In the genomic region with DNA sequence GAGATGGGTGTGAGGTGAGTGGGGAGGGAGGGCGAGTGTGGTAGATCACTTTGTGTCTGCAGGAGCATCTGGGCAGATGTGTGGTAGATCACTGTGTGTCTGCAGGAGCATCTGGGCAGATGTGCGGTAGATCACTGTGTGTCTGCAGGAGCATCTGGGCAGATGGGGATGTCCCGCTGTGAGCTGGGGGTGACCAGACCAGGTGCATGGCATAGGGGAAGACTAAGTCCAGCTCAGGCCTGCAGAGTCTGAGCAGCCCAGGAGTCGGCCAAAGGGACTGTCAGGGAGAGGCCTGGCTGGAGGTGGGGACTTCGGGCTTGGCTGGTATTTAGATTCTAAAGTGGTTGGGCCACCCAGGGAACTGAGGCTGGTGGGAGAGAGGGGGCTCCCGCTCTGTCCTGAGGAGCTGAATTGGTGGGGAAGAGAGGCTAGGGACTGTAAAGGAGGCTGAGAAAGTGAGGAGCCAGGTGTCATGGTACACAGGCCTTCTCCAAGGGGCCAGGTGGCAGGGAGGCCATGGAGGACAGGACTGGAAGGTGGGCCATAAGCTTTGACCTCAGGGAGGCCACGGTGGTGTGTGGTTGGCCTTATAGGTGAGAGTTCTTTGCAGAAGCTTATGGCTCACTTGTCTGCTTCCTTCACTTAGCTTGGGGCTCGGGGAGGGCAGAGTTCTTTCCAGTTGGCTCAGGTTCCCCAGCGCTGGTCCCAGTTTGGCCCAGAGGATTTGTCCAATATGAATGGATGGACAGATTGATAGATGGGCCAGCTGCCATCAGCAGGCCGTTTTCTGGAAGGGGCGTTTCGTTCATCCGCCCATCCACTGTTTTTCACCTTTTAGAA, we compare ENCODE assay signal across 34 cellular contexts. TPM values are rescaled to one million over a fixed set of nuclear protein-coding genes. Genes with fewer than 3 reads are reported as not detected.
DNase-seq lines count a peak whose midpoint lies in the region; ATAC-seq and TF ChIP-seq lines count a peak whose summit lies in the region.
"Had no signal": no experiment of that assay in that cellular context is flagged by ENCODE, and none has a peak within 500 bp of the region (broad histone marks: within the 10 kb centered on the region; RNA-seq: fewer than 3 reads in every experiment).

No MANE protein-coding gene starts in this region.

- H3K9me3 ChIP-seq in ascending aorta: no peaks in the 10 kb centered on the region
- H3K9me3 ChIP-seq: colonic mucosa, heart left ventricle, lower lobe of right lung, Peyer's patch, SJCRH30, thyroid gland had no signal

- no peak for DNase-seq in activated CD4-positive, alpha-beta T cell treated with anti-CD3 and anti-CD28 coated beads for 36 hours
- DNase-seq in activated CD4-positive, alpha-beta T cell treated with anti-CD3 and anti-CD28 coated beads, Interleukin-2, amount 10 ng/mL, durations not matched to agents 24 days and 14 days: no peak
- DNase-seq in ascending aorta (ENCODE audit: low spot score in 2 of 2): no peak
- DNase-seq in mesothelial cell of epicardium (ENCODE audit: low spot score in 2 of 2, unreplicated experiment in 2 of 2): no peak
- peak; percentile 53 for DNase-seq in sciatic nerve (ENCODE audit: low spot score)
- DNase-seq in mesendoderm: no peak
- DNase-seq in LoVo (ENCODE audit: low spot score): no peak
- DNase-seq in GM13977 (ENCODE audit: low spot score): no peak
- DNase-seq: 8988T; activated CD4-positive, alpha-beta memory T cell treated with anti-CD3 and anti-CD28 coated beads for 36 hours; activated CD4-positive, CD25-positive, alpha-beta regulatory T cell; activated naive CD4-positive, alpha-beta T cell; amniotic stem cell; colonic mucosa; DMS79; effector memory CD4-positive, alpha-beta T cell; foreskin fibroblast; GDM1; heart left ventricle; lower lobe of right lung; NCI-H1105; NCI-H1930; NCI-H524 treated with DMSO at 0.1 percent for 48 hours; Peyer's patch; SJCRH30; small intestine; stimulated activated naive CD8-positive, alpha-beta T cell treated with anti-CD3 and anti-CD28 coated beads, Interleukin-15, amount 100 ng/mL, for 72 hours had no signal

- no peak overlapping the region for H3K23ac ChIP-seq in mesendoderm (ENCODE audit: low read length)

- no peak overlapping the region for H3K18ac ChIP-seq in mesendoderm (ENCODE audit: low read length)

- no peak overlapping the region for H2AK5ac ChIP-seq in mesendoderm (ENCODE audit: low read length)

- H3K9ac ChIP-seq in mesendoderm (ENCODE audit: low read length): no peak overlapping the region

- in situ Hi-C loops in GM13977 (cut with MboI; ENCODE audit: low pct_unique_long_range_greater_than_20kb, low sequenced_read_pairs, unreplicated experiment): no loop called here

- peak overlapping the region; percentile 36 to 58 for H3K27ac ChIP-seq in ascending aorta
- no peak overlapping the region for H3K27ac ChIP-seq in mesendoderm (ENCODE audit: low read depth, low read length)
- H3K27ac ChIP-seq: colonic mucosa, lower lobe of right lung, Peyer's patch, SJCRH30, thyroid gland had no signal

- no peak overlapping the region for H3K4me3 Mint-ChIP-seq in activated CD4-positive, alpha-beta T cell treated with anti-CD3 and anti-CD28 coated beads for 36 hours
- no peak overlapping the region for H3K4me3 Mint-ChIP-seq in activated CD4-positive, alpha-beta T cell treated with anti-CD3 and anti-CD28 coated beads, Interleukin-2, amount 10 ng/mL, durations not matched to agents 24 days and 14 days
- no peak overlapping the region for H3K4me3 Mint-ChIP-seq in mesothelial cell of epicardium
- H3K4me3 Mint-ChIP-seq: activated CD4-positive, alpha-beta memory T cell treated with anti-CD3 and anti-CD28 coated beads for 36 hours; stimulated activated naive CD8-positive, alpha-beta T cell treated with anti-CD3 and anti-CD28 coated beads, Interleukin-15, amount 100 ng/mL, for 72 hours had no signal

- no peak overlapping the region for H3K4me3 ChIP-seq in ascending aorta
- H3K4me3 ChIP-seq in mesendoderm (ENCODE audit: low read length): no peak overlapping the region
- H3K4me3 ChIP-seq: colonic mucosa, heart left ventricle, lower lobe of right lung, Peyer's patch, SJCRH30, thyroid gland had no signal

- no peak overlapping the region for H2BK120ac ChIP-seq in mesendoderm (ENCODE audit: low read depth, low read length)

- no CpG with 5 or more reads among the region's 13 CpGs for WGBS in mesendoderm (ENCODE audit: extremely low coverage, insufficient coverage, low lambda C conversion rate)

- H3K27ac Mint-ChIP-seq in activated CD4-positive, alpha-beta T cell treated with anti-CD3 and anti-CD28 coated beads for 36 hours: peak overlapping the region; percentile 16
- H3K27ac Mint-ChIP-seq in activated CD4-positive, alpha-beta T cell treated with anti-CD3 and anti-CD28 coated beads, Interleukin-2, amount 10 ng/mL, durations not matched to agents 24 days and 14 days: no peak overlapping the region
- H3K27ac Mint-ChIP-seq in mesothelial cell of epicardium: peak overlapping the region; percentile 2
- H3K27ac Mint-ChIP-seq: activated CD4-positive, alpha-beta memory T cell treated with anti-CD3 and anti-CD28 coated beads for 36 hours had no signal

- no peak overlapping the region for H3K4me2 ChIP-seq in mesendoderm (ENCODE audit: low read length)

- intact Hi-C loops in activated CD4-positive, alpha-beta T cell treated with anti-CD3 and anti-CD28 coated beads for 36 hours (cut with DNase I, micrococcal nuclease): no loop called here
- intact Hi-C loops in activated CD4-positive, alpha-beta T cell treated with anti-CD3 and anti-CD28 coated beads, Interleukin-2, amount 10 ng/mL, durations not matched to agents 24 days and 14 days (cut with micrococcal nuclease): no loop called here
- intact Hi-C loops in ascending aorta (cut with DNase I) (no loop called here), sciatic nerve (cut with DNase I) (no loop called here)

- peaks cover 17% of the 10 kb centered on the region for H3K79me1 ChIP-seq in mesendoderm (ENCODE audit: low read length)

- no peak for ATAC-seq in activated CD4-positive, alpha-beta T cell treated with anti-CD3 and anti-CD28 coated beads for 36 hours
- ATAC-seq in sciatic nerve: no peak
- ATAC-seq: esophagus mucosa; heart left ventricle; lower lobe of right lung; stimulated activated naive CD8-positive, alpha-beta T cell treated with anti-CD3 and anti-CD28 coated beads, Interleukin-15, amount 100 ng/mL, for 72 hours had no signal

- TF ChIP-seq CTCF in ascending aorta (IDR thresholded peaks at IDR 0.05) (no peak), mesothelial cell of epicardium (IDR thresholded peaks at IDR 0.05; ENCODE audit: unreplicated experiment) (no peak), GM13977 (IDR thresholded peaks at IDR 0.05; ENCODE audit: extremely low read depth, insufficient read depth, missing control alignments) (no peak)

- H3K4me1 ChIP-seq in ascending aorta: peaks cover 0 to 55% of the 10 kb centered on the region in 2 donors
- H3K4me1 ChIP-seq in mesendoderm (ENCODE audit: control insufficient read depth, low read depth, low read length): no peaks in the 10 kb centered on the region
- H3K4me1 ChIP-seq: colonic mucosa, Peyer's patch, SJCRH30 had no signal

- no peak overlapping the region for H2BK15ac ChIP-seq in mesendoderm (replicated peaks; ENCODE audit: low read depth)

- H3K27me3 Mint-ChIP-seq in activated CD4-positive, alpha-beta T cell treated with anti-CD3 and anti-CD28 coated beads for 36 hours: no peaks in the 10 kb centered on the region
- H3K27me3 Mint-ChIP-seq in activated CD4-positive, alpha-beta T cell treated with anti-CD3 and anti-CD28 coated beads, Interleukin-2, amount 10 ng/mL, durations not matched to agents 24 days and 14 days: no peaks in the 10 kb centered on the region
- H3K27me3 Mint-ChIP-seq in mesothelial cell of epicardium (ENCODE audit: low read depth): no peaks in the 10 kb centered on the region
- H3K27me3 Mint-ChIP-seq: activated CD4-positive, alpha-beta memory T cell treated with anti-CD3 and anti-CD28 coated beads for 36 hours; stimulated activated naive CD8-positive, alpha-beta T cell treated with anti-CD3 and anti-CD28 coated beads, Interleukin-15, amount 100 ng/mL, for 72 hours had no signal

- H4K8ac ChIP-seq in mesendoderm (ENCODE audit: low read depth, low read length): no peak overlapping the region

- no peak overlapping the region for H3K56ac ChIP-seq in mesendoderm (ENCODE audit: low read length)

- no peaks in the 10 kb centered on the region for H3K27me3 ChIP-seq in ascending aorta
- H3K27me3 ChIP-seq in mesendoderm (ENCODE audit: insufficient read depth, low read length, poor library complexity): no peaks in the 10 kb centered on the region
- H3K27me3 ChIP-seq: colonic mucosa, heart left ventricle, Peyer's patch, SJCRH30, thyroid gland had no signal

- H3K9me3 Mint-ChIP-seq in activated CD4-positive, alpha-beta T cell treated with anti-CD3 and anti-CD28 coated beads for 36 hours (ENCODE audit: low read depth): no peaks in the 10 kb centered on the region
- no peaks in the 10 kb centered on the region for H3K9me3 Mint-ChIP-seq in activated CD4-positive, alpha-beta T cell treated with anti-CD3 and anti-CD28 coated beads, Interleukin-2, amount 10 ng/mL, durations not matched to agents 24 days and 14 days
- H3K9me3 Mint-ChIP-seq in mesothelial cell of epicardium: no peaks in the 10 kb centered on the region
- H3K9me3 Mint-ChIP-seq: activated CD4-positive, alpha-beta memory T cell treated with anti-CD3 and anti-CD28 coated beads for 36 hours; stimulated activated naive CD8-positive, alpha-beta T cell treated with anti-CD3 and anti-CD28 coated beads, Interleukin-15, amount 100 ng/mL, for 72 hours had no signal

- peaks cover 22% of the 10 kb centered on the region for H3K4me1 Mint-ChIP-seq in activated CD4-positive, alpha-beta T cell treated with anti-CD3 and anti-CD28 coated beads for 36 hours
- H3K4me1 Mint-ChIP-seq in activated CD4-positive, alpha-beta T cell treated with anti-CD3 and anti-CD28 coated beads, Interleukin-2, amount 10 ng/mL, durations not matched to agents 24 days and 14 days: peaks cover 17% of the 10 kb centered on the region
- H3K4me1 Mint-ChIP-seq in mesothelial cell of epicardium: peaks cover 8% of the 10 kb centered on the region

- H3K79me2 ChIP-seq in mesendoderm (ENCODE audit: control insufficient read depth, insufficient read depth, low read length): no peaks in the 10 kb centered on the region

- H3K36me3 ChIP-seq in ascending aorta: peaks cover 10 to 27% of the 10 kb centered on the region in 2 donors
- no peaks in the 10 kb centered on the region for H3K36me3 ChIP-seq in mesendoderm (ENCODE audit: control insufficient read depth, insufficient read depth, low read length)
- H3K36me3 ChIP-seq: colonic mucosa had no signal

- no peak overlapping the region for H2BK5ac ChIP-seq in mesendoderm (ENCODE audit: low read length)

- no peak overlapping the region for H3K4ac ChIP-seq in mesendoderm (ENCODE audit: low read depth, low read length)

- no peak overlapping the region for H4K5ac ChIP-seq in mesendoderm (ENCODE audit: low read length)

- POLR2A ChIA-PET in activated CD4-positive, alpha-beta T cell treated with anti-CD3 and anti-CD28 coated beads for 36 hours (lab: Charles Lee): no interaction called here

- CTCF ChIA-PET in activated CD4-positive, alpha-beta T cell treated with anti-CD3 and anti-CD28 coated beads for 36 hours (lab: Charles Lee): interaction anchor here (1.0 kb wide), 1 partner anchor 24 kb away, joined by 4 read pairs; no protein-coding TSS in a partner anchor

- peaks cover 3% of the 10 kb centered on the region for H3K36me3 Mint-ChIP-seq in activated CD4-positive, alpha-beta T cell treated with anti-CD3 and anti-CD28 coated beads for 36 hours (ENCODE audit: low read depth)
- H3K36me3 Mint-ChIP-seq in activated CD4-positive, alpha-beta T cell treated with anti-CD3 and anti-CD28 coated beads, Interleukin-2, amount 10 ng/mL, durations not matched to agents 24 days and 14 days (ENCODE audit: low read depth): peaks cover 2% of the 10 kb centered on the region
- peaks cover 15% of the 10 kb centered on the region for H3K36me3 Mint-ChIP-seq in mesothelial cell of epicardium
- H3K36me3 Mint-ChIP-seq: activated CD4-positive, alpha-beta memory T cell treated with anti-CD3 and anti-CD28 coated beads for 36 hours had no signal

RNA-seq across cellular contexts. Expression of a gene that starts 15.6 kb away (rescaled TPM):
- total RNA-seq in activated CD4-positive, alpha-beta T cell treated with anti-CD3 and anti-CD28 coated beads for 36 hours: 10 to 100 TPM; 10.2 to 11.7 TPM
- total RNA-seq in activated CD4-positive, alpha-beta T cell treated with anti-CD3 and anti-CD28 coated beads, Interleukin-2, amount 10 ng/mL, durations not matched to agents 24 days and 14 days: 12.9 and 13.3 TPM in 2 replicates
- total RNA-seq in ascending aorta (34.4 TPM), mesothelial cell of epicardium (112 to 114 TPM (median 113 TPM) in 3 replicates), sciatic nerve (40.0 TPM)
- 25.3 TPM for polyA plus RNA-seq in mesendoderm (2013, experiment 1 of 2)
- polyA plus RNA-seq in mesendoderm (2013, experiment 2 of 2): 25.7 TPM

RNA-seq across cellular contexts. Expression of a gene that starts 49.0 kb away (rescaled TPM):
- not detected for total RNA-seq in activated CD4-positive, alpha-beta T cell treated with anti-CD3 and anti-CD28 coated beads for 36 hours
- not detected in 2 replicates for total RNA-seq in activated CD4-positive, alpha-beta T cell treated with anti-CD3 and anti-CD28 coated beads, Interleukin-2, amount 10 ng/mL, durations not matched to agents 24 days and 14 days
- total RNA-seq in ascending aorta (not detected), mesothelial cell of epicardium (0.51 to 0.58 TPM (median 0.52 TPM) in 3 replicates), sciatic nerve (not detected)
- polyA plus RNA-seq in mesendoderm (2013, experiment 1 of 2): not detected
- polyA plus RNA-seq in mesendoderm (2013, experiment 2 of 2): not detected
- total RNA-seq: activated CD4-positive, alpha-beta memory T cell treated with anti-CD3 and anti-CD28 coated beads for 36 hours; bronchial epithelial cell; colonic mucosa; esophagus mucosa; HT1080; lower lobe of right lung; MCF 10A; omental fat pad; Peyer's patch; renal cortical epithelial cell; SJCRH30 had no signal
- polyA plus RNA-seq: heart left ventricle, small intestine had no signal
